Comparison of ENCODE assay signal across 8 cellular contexts in the genomic region with DNA sequence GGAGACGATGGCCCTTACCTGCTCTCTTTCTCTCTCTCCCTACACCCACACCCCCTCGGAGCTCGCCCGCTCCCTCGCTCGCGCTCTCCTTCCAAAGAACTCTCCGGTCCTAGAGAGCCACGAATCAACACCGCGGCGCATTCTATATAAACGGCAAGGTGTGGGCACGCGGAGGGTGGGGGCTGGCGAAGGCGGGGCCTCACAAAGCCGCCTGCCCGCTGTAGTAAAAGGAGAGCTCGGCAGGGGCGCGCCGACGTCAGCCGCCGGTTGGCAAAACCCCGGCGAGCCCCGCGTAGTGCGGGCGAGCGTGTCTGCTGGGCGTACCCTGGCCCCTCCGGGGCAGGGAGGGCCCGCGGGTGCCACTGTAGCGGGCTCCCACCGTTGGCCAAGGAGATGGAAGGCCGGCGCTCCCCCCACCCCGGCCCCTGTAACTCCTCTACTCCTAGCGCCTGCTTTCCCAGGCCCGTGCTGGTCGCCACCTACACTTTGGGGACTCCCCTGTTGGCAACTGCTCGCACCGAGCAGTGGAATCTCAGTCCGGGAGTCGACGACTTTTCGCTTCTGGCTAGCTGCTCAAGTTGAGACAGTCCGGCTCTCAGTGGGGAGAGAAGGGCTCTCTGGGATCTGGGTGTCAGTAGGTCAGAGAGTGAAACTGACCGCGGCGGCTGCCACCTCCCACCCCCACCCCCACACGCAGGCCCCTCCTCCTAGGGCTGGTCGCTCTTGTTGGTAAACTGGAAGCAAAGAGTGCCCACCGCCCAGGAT.
DNase-seq lines count a peak whose midpoint lies in the region; ATAC-seq and TF ChIP-seq lines count a peak whose summit lies in the region.

No MANE protein-coding gene starts in this region.

- H3K9me3 ChIP-seq in SJSA1 (replicated peaks) = no peaks in the 10 kb centered on the region
- H3K9me3 ChIP-seq in neural progenitor cell (ENCODE audit: low read depth) = no peaks in the 10 kb centered on the region

- H3K4me1 Mint-ChIP-seq in activated CD4-positive, alpha-beta T cell treated with anti-CD3 and anti-CD28 coated beads, Interleukin-2, amount 10 ng/mL, durations not matched to agents 24 days and 14 days = no peaks in the 10 kb centered on the region
- peaks cover 41% of the 10 kb centered on the region for H3K4me1 Mint-ChIP-seq in neural progenitor cell

- no peaks in the 10 kb centered on the region for H4K20me1 ChIP-seq in neural progenitor cell (ENCODE audit: low read depth)

- no peaks in the 10 kb centered on the region for H3K9me3 Mint-ChIP-seq in activated CD4-positive, alpha-beta T cell treated with anti-CD3 and anti-CD28 coated beads, Interleukin-2, amount 10 ng/mL, durations not matched to agents 24 days and 14 days
- H3K9me3 Mint-ChIP-seq in neural progenitor cell = peaks cover 2% of the 10 kb centered on the region

- no peak overlapping the region for H3K27ac Mint-ChIP-seq in activated CD4-positive, alpha-beta T cell treated with anti-CD3 and anti-CD28 coated beads, Interleukin-2, amount 10 ng/mL, durations not matched to agents 24 days and 14 days
- peak overlapping the region; percentile 99 for H3K27ac Mint-ChIP-seq in neural progenitor cell

- H3K4me3 ChIP-seq in SJSA1 = peak overlapping the region; percentile 53
- peak overlapping the region; percentile 18 for H3K4me3 ChIP-seq in fibroblast of mammary gland (ENCODE audit: control insufficient read depth, low read depth, low read length)
- H3K4me3 ChIP-seq in neural progenitor cell = peak overlapping the region; percentile 49

- ATAC-seq in GM21576 (IDR thresholded peaks at IDR 0.05; ENCODE audit: unreplicated experiment) = no peak

- TF ChIP-seq CTCF in fibroblast of mammary gland (conservative IDR thresholded peaks at IDR 0.05; ENCODE audit: control insufficient read depth, insufficient read depth, low read depth, low read length) = no peak
- no peak for TF ChIP-seq CTCF in neural progenitor cell (IDR thresholded peaks at IDR 0.05)

- H3K4me1 ChIP-seq in SJSA1 (replicated peaks) = peaks cover 33% of the 10 kb centered on the region
- peaks cover 6% of the 10 kb centered on the region for H3K4me1 ChIP-seq in neural progenitor cell

- H3K27ac ChIP-seq in SJSA1 (peak overlapping the region; percentile 61), neural progenitor cell (no peak overlapping the region)

- H3K27me3 Mint-ChIP-seq in activated CD4-positive, alpha-beta T cell treated with anti-CD3 and anti-CD28 coated beads, Interleukin-2, amount 10 ng/mL, durations not matched to agents 24 days and 14 days = peaks cover 24% of the 10 kb centered on the region
- H3K27me3 Mint-ChIP-seq in neural progenitor cell (ENCODE audit: insufficient read depth, low read depth) = peaks cover 22% of the 10 kb centered on the region

- H3K36me3 Mint-ChIP-seq in activated CD4-positive, alpha-beta T cell treated with anti-CD3 and anti-CD28 coated beads, Interleukin-2, amount 10 ng/mL, durations not matched to agents 24 days and 14 days (ENCODE audit: low read depth) = peaks cover 2% of the 10 kb centered on the region
- H3K36me3 Mint-ChIP-seq in neural progenitor cell = no peaks in the 10 kb centered on the region

- H3K4me3 Mint-ChIP-seq in activated CD4-positive, alpha-beta T cell treated with anti-CD3 and anti-CD28 coated beads, Interleukin-2, amount 10 ng/mL, durations not matched to agents 24 days and 14 days = peak overlapping the region; percentile 54
- H3K4me3 Mint-ChIP-seq in neural progenitor cell = peak overlapping the region; percentile 99

- peaks cover 12% of the 10 kb centered on the region for H3F3A ChIP-seq in neural progenitor cell (ENCODE audit: low read depth)

- peak overlapping the region; percentile 87 for H3K4me2 ChIP-seq in neural progenitor cell

- intact Hi-C loops in activated CD4-positive, alpha-beta T cell treated with anti-CD3 and anti-CD28 coated beads, Interleukin-2, amount 10 ng/mL, durations not matched to agents 24 days and 14 days (cut with micrococcal nuclease) = loop anchor here (5.0 to 10.0 kb wide), 2 partner anchors 1300 to 1638 kb away; a partner anchor contains a TSS

- H3K79me2 ChIP-seq in neural progenitor cell (ENCODE audit: low read depth) = no peaks in the 10 kb centered on the region

- no peak for DNase-seq in activated CD4-positive, alpha-beta T cell treated with anti-CD3 and anti-CD28 coated beads, Interleukin-2, amount 10 ng/mL, durations not matched to agents 24 days and 14 days
- DNase-seq in activated CD4-positive, alpha-beta T cell treated with anti-CD3 and anti-CD28 coated beads for 1 hour = no peak
- DNase-seq in SJSA1 (ENCODE audit: low read depth in 1 of 2, low spot score in 2 of 2) (peak; percentile 61 to 63), fibroblast of mammary gland (ENCODE audit: low read depth) (no peak), neural progenitor cell (ENCODE audit: low spot score) (peak; percentile 67), dedifferentiated amniotic fluid mesenchymal stem cell (ENCODE audit: extremely low spot score) (no peak), NCI-H2081 treated with DMSO at 0.1 percent for 48 hours (lab: John Stamatoyannopoulos, UW) (no peak)

- H3K36me3 ChIP-seq in SJSA1 (no peaks in the 10 kb centered on the region), neural progenitor cell (no peaks in the 10 kb centered on the region)

- no peak overlapping the region for H2AFZ ChIP-seq in neural progenitor cell (replicated peaks)

- no peak overlapping the region for H3K9ac ChIP-seq in neural progenitor cell

- no peaks in the 10 kb centered on the region for H3K27me3 ChIP-seq in SJSA1 (replicated peaks)
- H3K27me3 ChIP-seq in neural progenitor cell = peaks cover 76% of the 10 kb centered on the region

Comparison
In these comparisons a context has a peak if more than half of its experiments do, and no peak if none do; other contexts are left out.
1. DNase-seq: peak in SJSA1 (2 of 2) and neural progenitor cell (single experiment); none in activated CD4-positive, alpha-beta T cell treated with anti-CD3 and anti-CD28 coated beads, Interleukin-2, amount 10 ng/mL, durations not matched to agents 24 days and 14 days (single experiment), activated CD4-positive, alpha-beta T cell treated with anti-CD3 and anti-CD28 coated beads for 1 hour (single experiment), fibroblast of mammary gland (single experiment), dedifferentiated amniotic fluid mesenchymal stem cell (single experiment) and NCI-H2081 treated with DMSO at 0.1 percent for 48 hours (single experiment).
2. Peak in every context shown above with its lines, with median percentiles within 50 percentile points of each other: H3K4me3 ChIP-seq.